ENCODE assay signal across 27 cellular contexts in genomic region chr12:1761857-1762256, GRCh38. TPM values are rescaled to one million over a fixed set of nuclear protein-coding genes. Genes with fewer than 3 reads are reported as not detected.
"Had no signal": no experiment of that assay in that cellular context is flagged by ENCODE, and none has a peak within 500 bp of the region (broad histone marks: within the 10 kb centered on the region; RNA-seq: fewer than 3 reads in every experiment).

No MANE protein-coding gene starts in this region.

- H3K27me3 Mint-ChIP-seq: naive thymus-derived CD8-positive, alpha-beta T cell; progenitor cell of endocrine pancreas had no signal

- H3K27ac ChIP-seq: colonic mucosa, esophagus muscularis mucosa, heart right ventricle, pancreas, tibial artery, upper lobe of right lung, vagina had no signal

- H3K9me3 ChIP-seq: colonic mucosa, esophagus muscularis mucosa, gastrocnemius medialis, mucosa of descending colon, pancreas, tibial artery, upper lobe of right lung, vagina had no signal

- H3K27me3 ChIP-seq: colonic mucosa, esophagus muscularis mucosa, gastrocnemius medialis, heart right ventricle, pancreas, tibial artery, upper lobe of right lung, vagina had no signal

- DNase-seq: colonic mucosa; effector CD8-positive, alpha-beta T cell; gastrocnemius medialis; heart right ventricle; hypothalamus; kidney glomerular epithelial cell; mucosa of descending colon; naive thymus-derived CD8-positive, alpha-beta T cell; nucleus accumbens; pancreas; right cardiac atrium; stimulated activated CD4-positive, alpha-beta T cell treated with anti-CD3 and anti-CD28 coated beads, Interleukin-4, amount 100 ng/mL, for 1 hour; stimulated activated CD8-positive, alpha-beta memory T cell treated with anti-CD3 and anti-CD28 coated beads, Interleukin-4, amount 100 ng/mL, for 48 hours; stimulated activated naive CD8-positive, alpha-beta T cell treated with anti-CD3 and anti-CD28 coated beads, Interleukin-15, Interleukin-2, amounts not matched to agents 100 U/mL and 50 U/mL, for 24 hours; tibial artery; upper lobe of right lung had no signal

- H3K9me3 Mint-ChIP-seq: naive thymus-derived CD8-positive, alpha-beta T cell; stimulated activated effector memory CD8-positive, alpha-beta T cell treated with anti-CD3 and anti-CD28 coated beads, Interleukin-12 subunit alpha, Interleukin-12 subunit beta, amount 100 ng/mL, for 72 hours had no signal

- ATAC-seq: gastrocnemius medialis; heart right ventricle; mucosa of descending colon; naive thymus-derived CD8-positive, alpha-beta T cell; pancreas; right cardiac atrium; stimulated activated effector memory CD8-positive, alpha-beta T cell treated with anti-CD3 and anti-CD28 coated beads, Interleukin-12 subunit alpha, Interleukin-12 subunit beta, amount 100 ng/mL, for 72 hours; stimulated activated naive CD8-positive, alpha-beta T cell treated with anti-CD3 and anti-CD28 coated beads, Interleukin-15, Interleukin-2, amounts not matched to agents 100 U/mL and 50 U/mL, for 24 hours; upper lobe of right lung had no signal

- H3K4me3 ChIP-seq: colonic mucosa, esophagus muscularis mucosa, gastrocnemius medialis, heart right ventricle, mucosa of descending colon, pancreas, tibial artery, upper lobe of right lung, vagina had no signal

- H3K4me1 ChIP-seq: colonic mucosa, upper lobe of right lung had no signal

- H3K36me3 ChIP-seq: colonic mucosa, pancreas, vagina had no signal

- H3K4me3 Mint-ChIP-seq: naive thymus-derived CD8-positive, alpha-beta T cell; neural crest cell; stimulated activated effector memory CD8-positive, alpha-beta T cell treated with anti-CD3 and anti-CD28 coated beads, Interleukin-12 subunit alpha, Interleukin-12 subunit beta, amount 100 ng/mL, for 72 hours had no signal

RNA-seq across cellular contexts. Expression of gene LRTM2, which starts 58.5 kb away (rescaled TPM):
- total RNA-seq: colonic mucosa, dermis microvascular lymphatic vessel endothelial cell, fibroblast of villous mesenchyme, gastrocnemius medialis, heart right ventricle, liver, lung microvascular endothelial cell, mesenteric fat pad, mucosa of descending colon, pancreas, right cardiac atrium, subcutaneous adipose tissue, upper lobe of right lung, vagina had no signal
